In genomic region chr22:24423519-24424000, GRCh38 we compare ENCODE assay signal across 8 cellular contexts. TPM values are rescaled to one million over a fixed set of nuclear protein-coding genes. Genes with fewer than 3 reads are reported as not detected.
DNase-seq lines count a peak whose midpoint lies in the region; ATAC-seq, FAIRE-seq and TF ChIP-seq lines count a peak whose summit lies in the region.

No MANE protein-coding gene starts in this region.

- peak; percentile 45 to 69 for TF ChIP-seq RAD21 in H1 (IDR thresholded peaks at IDR 0.05 in 1 of 2, conservative IDR thresholded peaks at IDR 0.05 in 1 of 2; ENCODE audit: low read depth in 2 of 2, low read length in 2 of 2)

- peaks cover 25% of the 10 kb centered on the region for H3K4me1 Mint-ChIP-seq in activated CD4-positive, alpha-beta memory T cell treated with anti-CD3 and anti-CD28 coated beads for 36 hours (ENCODE audit: low read depth)
- peaks cover 32% of the 10 kb centered on the region for H3K4me1 Mint-ChIP-seq in stimulated activated naive CD8-positive, alpha-beta T cell treated with anti-CD3 and anti-CD28 coated beads, Interleukin-15, Interleukin-2, amounts not matched to agents 100 ng/mL and 50 ng/mL, for 24 hours (ENCODE audit: low read depth)

- no peak overlapping the region; the same call in 1 of the 2 replicates for H3K4me3 ChIP-seq in LNCaP clone FGC (ENCODE audit: low read depth, low read length)
- H3K4me3 ChIP-seq in H1 (ENCODE audit: extremely low read depth in 1 of 4, insufficient read depth in 2 of 4, low read depth in 3 of 4, low read length in 4 of 4) = peak overlapping the region in 2 of 4 experiments; percentile 39 to 73; a peak in 4 of 8 replicates

- FAIRE-seq in H1 (lab: Jason Lieb, UNC) = no peak

- H3K4me3 Mint-ChIP-seq in activated CD4-positive, alpha-beta memory T cell treated with anti-CD3 and anti-CD28 coated beads for 36 hours = peak overlapping the region; percentile 59
- peak overlapping the region; percentile 69 for H3K4me3 Mint-ChIP-seq in stimulated activated naive CD8-positive, alpha-beta T cell treated with anti-CD3 and anti-CD28 coated beads, Interleukin-15, Interleukin-2, amounts not matched to agents 100 ng/mL and 50 ng/mL, for 24 hours

- peaks cover 3% of the 10 kb centered on the region for H3K36me3 Mint-ChIP-seq in activated CD4-positive, alpha-beta memory T cell treated with anti-CD3 and anti-CD28 coated beads for 36 hours
- peaks cover 9% of the 10 kb centered on the region for H3K36me3 Mint-ChIP-seq in stimulated activated naive CD8-positive, alpha-beta T cell treated with anti-CD3 and anti-CD28 coated beads, Interleukin-15, Interleukin-2, amounts not matched to agents 100 ng/mL and 50 ng/mL, for 24 hours (ENCODE audit: low read depth)

- no peaks in the 10 kb centered on the region for H4K20me1 ChIP-seq in H1 (replicated peaks in 1 of 2; ENCODE audit: control insufficient read depth in 1 of 2, insufficient read depth in 2 of 2, low read length in 2 of 2)

- H3K27ac ChIP-seq in H1 (ENCODE audit: low read depth, low read length) = no peak overlapping the region

- no peaks in the 10 kb centered on the region for H3K36me3 ChIP-seq in H1 (ENCODE audit: control insufficient read depth in 2 of 4, insufficient read depth in 4 of 4, low read length in 3 of 4)

- H2BK120ac ChIP-seq in H1 (replicated peaks; ENCODE audit: low read depth, low read length) = no peak overlapping the region

- TF ChIP-seq POLR2A in H1 (IDR thresholded peaks at IDR 0.05; ENCODE audit: control extremely low read depth in 1 of 2, low read depth in 2 of 2, low read length in 2 of 2) = no peak

- H2BK12ac ChIP-seq in H1 (ENCODE audit: low read depth, low read length) = no peak overlapping the region

- no peak overlapping the region for H2BK20ac ChIP-seq in H1 (ENCODE audit: low read length)

- 5% methylated on average over 18 of the region's 56 CpGs; no CpG with 5 or more reads in 1 of the 2 experiments for whole genome bisulfite sequencing in H1 (ENCODE audit: extremely low coverage in 1 of 2, insufficient coverage in 1 of 2, insufficient read length in 1 of 2, insufficient replicate concordance in 2 of 2, low coverage in 1 of 2, low lambda C conversion rate in 2 of 2, missing lambda C conversion rate in 1 of 2), 2 experiments

- H3K9ac ChIP-seq in H1 (replicated peaks in 1 of 4; ENCODE audit: extremely low read depth in 1 of 4, low read depth in 3 of 4, low read length in 3 of 4) = no peak overlapping the region

- no peak overlapping the region for H3K27ac Mint-ChIP-seq in activated CD4-positive, alpha-beta memory T cell treated with anti-CD3 and anti-CD28 coated beads for 36 hours
- H3K27ac Mint-ChIP-seq in stimulated activated naive CD8-positive, alpha-beta T cell treated with anti-CD3 and anti-CD28 coated beads, Interleukin-15, Interleukin-2, amounts not matched to agents 100 ng/mL and 50 ng/mL, for 24 hours = peak overlapping the region; percentile 68

- H2BK15ac ChIP-seq in H1 (ENCODE audit: low read length) = no peak overlapping the region

- H4K91ac ChIP-seq in H1 (replicated peaks; ENCODE audit: insufficient read length, low read length) = no peak overlapping the region

- peaks cover 3 to 23% (median 15%) of the 10 kb centered on the region in 4 experiments for H3K27me3 ChIP-seq in H1 (replicated peaks in 1 of 4; ENCODE audit: control insufficient read depth in 3 of 4, extremely low read depth in 1 of 4, insufficient read depth in 3 of 4, low read length in 3 of 4)

- H3K79me2 ChIP-seq in H1 (ENCODE audit: control insufficient read depth in 1 of 2, insufficient read depth in 2 of 2, low read length in 2 of 2) = no peaks in the 10 kb centered on the region

- H2AK5ac ChIP-seq in H1 (ENCODE audit: low read depth, low read length) = no peak overlapping the region

- H3K18ac ChIP-seq in H1 (ENCODE audit: extremely low read depth, low read length) = no peak overlapping the region

- ATAC-seq in HG02884 (IDR thresholded peaks at IDR 0.05; ENCODE audit: unreplicated experiment) = no peak

- H3K56ac ChIP-seq in H1 (replicated peaks; ENCODE audit: insufficient read length, low read depth, low read length) = no peak overlapping the region

- no peaks in the 10 kb centered on the region for H3K79me1 ChIP-seq in H1 (ENCODE audit: low read depth, low read length)

- H4K5ac ChIP-seq in H1 (ENCODE audit: insufficient read length, low read depth, low read length) = no peak overlapping the region

- peak; percentile 51 for DNase-seq in EH (ENCODE audit: low read depth)
- DNase-seq in LNCaP clone FGC (ENCODE audit: low read depth) = no peak
- peak; percentile 73 for DNase-seq in activated CD4-positive, alpha-beta memory T cell treated with anti-CD3 and anti-CD28 coated beads for 36 hours
- DNase-seq in H1 (ENCODE audit: low read depth in 1 of 2, low spot score in 2 of 2) = peak in 1 of 2 experiments; percentile 92
- peak; percentile 44 for DNase-seq in myocyte (ENCODE audit: low read depth)
- DNase-seq in SK-N-DZ (ENCODE audit: low spot score) = no peak

- TF ChIP-seq CTCF in LNCaP clone FGC (IDR thresholded peaks at IDR 0.05; ENCODE audit: control insufficient read depth, extremely low read depth, insufficient read depth) (peak; percentile 80), H1 (IDR thresholded peaks at IDR 0.05; ENCODE audit: control extremely low read depth in 1 of 3, insufficient read depth in 1 of 3, low read depth in 1 of 3, low read length in 3 of 3) (peak; percentile 60 to 91 (median 67))

- H3K4me1 ChIP-seq in H1 (replicated peaks in 1 of 4; ENCODE audit: control insufficient read depth in 3 of 4, insufficient read depth in 4 of 4, low read length in 3 of 4) = peaks cover 0 to 28% (median 20%) of the 10 kb centered on the region in 4 experiments; a peak in 6 of 7 replicates

- peak overlapping the region; percentile 52 to 89; a peak in 3 of 4 replicates for H3K4me2 ChIP-seq in H1 (ENCODE audit: insufficient read depth in 1 of 2, low read depth in 2 of 2, low read length in 2 of 2)

- H3K9me3 ChIP-seq in H1 (ENCODE audit: insufficient read depth in 2 of 2, low read depth in 1 of 2, low read length in 1 of 2) = no peaks in the 10 kb centered on the region

- H3K23ac ChIP-seq in H1 (ENCODE audit: insufficient read length) = no peak overlapping the region

- CTCF ChIA-PET in activated CD4-positive, alpha-beta memory T cell treated with anti-CD3 and anti-CD28 coated beads for 36 hours (lab: Charles Lee) = interaction anchor here (0.8 to 8.8 kb wide), 22 partner anchors 8 to 267 kb away, joined by 3 to 102 read pairs (median 4); partner anchors contain the start of genes GUCD1 and SNRPD3
- CTCF ChIA-PET in H1 (lab: Charles Lee; ENCODE audit: partially characterized antibody) = interaction anchor here (0.6 to 10.6 kb wide), 15 partner anchors 11 to 130 kb away, joined by 3 to 201 read pairs (median 6); partner anchors contain the start of gene UPB1

- peaks cover 6% of the 10 kb centered on the region; the same call in 1 of the 2 replicates for H3K23me2 ChIP-seq in H1 (ENCODE audit: low read depth, low read length)

- no peak for TF ChIP-seq EP300 in H1 (IDR thresholded peaks at IDR 0.05; ENCODE audit: borderline replicate concordance in 1 of 2, low read depth in 2 of 2, low read length in 2 of 2)

- H3K9me3 Mint-ChIP-seq in activated CD4-positive, alpha-beta memory T cell treated with anti-CD3 and anti-CD28 coated beads for 36 hours = no peaks in the 10 kb centered on the region
- no peaks in the 10 kb centered on the region for H3K9me3 Mint-ChIP-seq in stimulated activated naive CD8-positive, alpha-beta T cell treated with anti-CD3 and anti-CD28 coated beads, Interleukin-15, Interleukin-2, amounts not matched to agents 100 ng/mL and 50 ng/mL, for 24 hours

- peaks cover 5% of the 10 kb centered on the region for H3K27me3 Mint-ChIP-seq in activated CD4-positive, alpha-beta memory T cell treated with anti-CD3 and anti-CD28 coated beads for 36 hours
- no peaks in the 10 kb centered on the region for H3K27me3 Mint-ChIP-seq in stimulated activated naive CD8-positive, alpha-beta T cell treated with anti-CD3 and anti-CD28 coated beads, Interleukin-15, Interleukin-2, amounts not matched to agents 100 ng/mL and 50 ng/mL, for 24 hours

- no peak overlapping the region; the same call in 1 of the 2 replicates for H2AFZ ChIP-seq in H1 (ENCODE audit: low read length)

- no peak overlapping the region for H4K8ac ChIP-seq in H1 (ENCODE audit: extremely low read depth, insufficient read depth, low read length)

- POLR2A ChIA-PET in activated CD4-positive, alpha-beta memory T cell treated with anti-CD3 and anti-CD28 coated beads for 36 hours (lab: Charles Lee) = interaction anchor here (1.4 to 4.4 kb wide), 2 partner anchors 12 to 131 kb away, joined by 4 to 16 read pairs; partner anchors contain the start of gene GUCD1
- POLR2A ChIA-PET in H1 (lab: Charles Lee; ENCODE audit: partially characterized antibody) = interaction anchor here (1.0 to 1.9 kb wide), 6 partner anchors 28 to 131 kb away, joined by 3 to 7 read pairs (median 3); partner anchors contain the start of genes GUCD1 and UPB1

- H2BK5ac ChIP-seq in H1 (ENCODE audit: low read depth, low read length) = no peak overlapping the region

- intact Hi-C loops in activated CD4-positive, alpha-beta memory T cell treated with anti-CD3 and anti-CD28 coated beads for 36 hours (cut with micrococcal nuclease) = no loop called here

- no peak overlapping the region for H3K14ac ChIP-seq in H1 (ENCODE audit: insufficient read length)

- H3K4ac ChIP-seq in H1 (replicated peaks; ENCODE audit: insufficient read length, low read depth, low read length) = no peak overlapping the region

TF ChIP-seq in H1, 55 proteins besides CTCF, POLR2A, EP300 and RAD21 (continues in another document):
- no peak; the same call in 1 of the 2 replicates for TF ChIP-seq RBBP5 (IDR thresholded peaks at IDR 0.05; ENCODE audit: borderline replicate concordance, low read depth, low read length)
- peak; percentile 22 for TF ChIP-seq ASH2L (IDR thresholded peaks at IDR 0.05; ENCODE audit: low read length)
- TF ChIP-seq KDM1A (IDR thresholded peaks at IDR 0.05; ENCODE audit: borderline replicate concordance, low read length) = 0 out of 2 replicates have a peak, but pooled peaks have one; percentile 16

RNA-seq across cellular contexts. Expression of gene ADORA2A, which starts 3.8 kb away (rescaled TPM):
- 10 to 100 TPM; 30.5 to 33.0 TPM for total RNA-seq in activated CD4-positive, alpha-beta memory T cell treated with anti-CD3 and anti-CD28 coated beads for 36 hours
- total RNA-seq in H1 (2021; fragmentation: NEBNext Ultra II Directional; extraction: Animal tissue kit (Norgen Biotek cat#: 25700)) = 7.1 and 7.2 TPM in 2 replicates
- 20.3 and 22.1 TPM in 2 replicates for polyA plus RNA-seq in H1 (2011; rRNA removed)
- polyA plus RNA-seq in H1 (2011; cell fraction: cytosol; rRNA removed) = 12.9 TPM
- polyA plus RNA-seq in H1 (2011; cell fraction: nucleus; rRNA removed) = 23.1 TPM
- polyA plus RNA-seq in H1 (2012, experiment 1 of 2) = 6.9 to 12.0 TPM (median 8.8 TPM) in 4 replicates
- polyA plus RNA-seq in H1 (2012, experiment 2 of 2) = 6.4 TPM
- 5.4 TPM for polyA plus RNA-seq in H1 (2013, experiment 1 of 2)
- polyA plus RNA-seq in H1 (2013, experiment 2 of 2) = 5.4 TPM
- polyA minus RNA-seq in H1 (2011; rRNA and poly(A)+ RNA removed) = 14.0 and 14.6 TPM in 2 replicates
- polyA minus RNA-seq in H1 (2011; cell fraction: cytosol; rRNA and poly(A)+ RNA removed) = 10.5 TPM
- 11.1 TPM for polyA minus RNA-seq in H1 (2011; cell fraction: nucleus; rRNA and poly(A)+ RNA removed)
- 1.1 and 6.4 TPM in 2 replicates for total RNA-seq in myocyte
- 1.1 TPM for polyA plus RNA-seq in myocyte (2012)
- polyA plus RNA-seq in SK-N-DZ (2014; cell fraction: cytosol; rRNA removed) = 8.7 and 11.8 TPM in 2 replicates
- 4.8 and 7.8 TPM in 2 replicates for polyA plus RNA-seq in SK-N-DZ (2014; cell fraction: nucleus; rRNA removed)

Comparison
In these comparisons a context has a peak if more than half of its experiments do, and no peak if none do; other contexts are left out.
1. DNase-seq: peak in EH (single experiment), activated CD4-positive, alpha-beta memory T cell treated with anti-CD3 and anti-CD28 coated beads for 36 hours (single experiment) and myocyte (single experiment); none in LNCaP clone FGC (single experiment) and SK-N-DZ (single experiment).